In genomic region chrX:63350551-63350950, GRCh38 we compare ENCODE assay signal across 8 cellular contexts. TPM values are rescaled to one million over a fixed set of nuclear protein-coding genes. Genes with fewer than 3 reads are reported as not detected.
DNase-seq lines count a peak whose midpoint lies in the region; ATAC-seq and TF ChIP-seq lines count a peak whose summit lies in the region.

No MANE protein-coding gene starts in this region.

- H3K27ac ChIP-seq in angular gyrus (ENCODE audit: low read depth, low read length) (peak overlapping the region; percentile 66), gastrocnemius medialis (peak overlapping the region in 2 of 4 donors; percentile 42 to 54)

- no peaks in the 10 kb centered on the region for H3K27me3 ChIP-seq in BJ (ENCODE audit: control insufficient read depth, insufficient read depth, low read length)
- H3K27me3 ChIP-seq in gastrocnemius medialis: no peaks in the 10 kb centered on the region

- intact Hi-C loops in gastrocnemius medialis (cut with DNase I; ENCODE audit: low total_unique reads): loop anchor here (5.0 kb wide), 1 partner anchor 407 kb away; no protein-coding TSS in a partner anchor

- POLR2A ChIA-PET in BJ (lab: Charles Lee): no interaction called here

- DNase-seq in BJ (ENCODE audit: low read depth) (no peak), NCI-H774 (lab: John Stamatoyannopoulos, UW) (peak; percentile 3), gastrocnemius medialis (no peak), GM19238 (ENCODE audit: insufficient read length, low spot score) (no peak)

- in situ Hi-C loops in gastrocnemius medialis (cut with MboI; ENCODE audit: low sequenced_read_pairs in 4 of 4): no loop called here

- peak overlapping the region; percentile 66 for H3K4me3 ChIP-seq in BJ (ENCODE audit: low read depth, low read length)
- H3K4me3 ChIP-seq in iPS-11a (ENCODE audit: low read depth, low read length): peak overlapping the region; percentile 76
- H3K4me3 ChIP-seq in gastrocnemius medialis: peak overlapping the region; percentile 58 to 78 (median 63)

- ATAC-seq in GM18867 (IDR thresholded peaks at IDR 0.05; ENCODE audit: unreplicated experiment) (peak; percentile 42), HG03095 (IDR thresholded peaks at IDR 0.05; ENCODE audit: unreplicated experiment) (peak; percentile 37), gastrocnemius medialis (no peak)

- TF ChIP-seq POLR2A in gastrocnemius medialis (IDR thresholded peaks at IDR 0.05): no peak

- H3K36me3 ChIP-seq in BJ (ENCODE audit: control insufficient read depth, insufficient read depth, low read length) (no peaks in the 10 kb centered on the region), gastrocnemius medialis (no peaks in the 10 kb centered on the region)

- H3K9me3 ChIP-seq in gastrocnemius medialis: no peaks in the 10 kb centered on the region

- H3K4me1 ChIP-seq in gastrocnemius medialis: no peaks in the 10 kb centered on the region

- TF ChIP-seq CTCF in BJ (IDR thresholded peaks at IDR 0.05; ENCODE audit: insufficient read depth, low read depth, low read length) (no peak), gastrocnemius medialis (IDR thresholded peaks at IDR 0.05 in 4 of 5, conservative IDR thresholded peaks at IDR 0.05 in 1 of 5) (no peak)

- CTCF ChIA-PET in BJ (lab: Yijun Ruan, JAX): no interaction called here

RNA-seq across cellular contexts. Expression of gene SPIN4, which starts 0.6 kb away (rescaled TPM):
- polyA plus RNA-seq in BJ (2011; rRNA removed): 2.5 and 3.6 TPM in 2 replicates
- polyA minus RNA-seq in BJ (2011; rRNA and poly(A)+ RNA removed): 3.0 and 3.2 TPM in 2 replicates
- total RNA-seq in gastrocnemius medialis: 1 to 10 TPM in 1 of 4 donors, under 1 TPM in 2, not detected in 1; 0.24 to 1.2 (median 0.52) TPM

Comparison
In these comparisons a context has a peak if more than half of its experiments do, and no peak if none do; other contexts are left out.
1. ATAC-seq: peak in GM18867 (single experiment) and HG03095 (single experiment); none in gastrocnemius medialis (0 of 2).
2. Peak in every context shown above with its lines, with median percentiles within 50 percentile points of each other: H3K4me3 ChIP-seq.